Comparison of ENCODE assay signal across 6 cellular contexts in the genomic region with DNA sequence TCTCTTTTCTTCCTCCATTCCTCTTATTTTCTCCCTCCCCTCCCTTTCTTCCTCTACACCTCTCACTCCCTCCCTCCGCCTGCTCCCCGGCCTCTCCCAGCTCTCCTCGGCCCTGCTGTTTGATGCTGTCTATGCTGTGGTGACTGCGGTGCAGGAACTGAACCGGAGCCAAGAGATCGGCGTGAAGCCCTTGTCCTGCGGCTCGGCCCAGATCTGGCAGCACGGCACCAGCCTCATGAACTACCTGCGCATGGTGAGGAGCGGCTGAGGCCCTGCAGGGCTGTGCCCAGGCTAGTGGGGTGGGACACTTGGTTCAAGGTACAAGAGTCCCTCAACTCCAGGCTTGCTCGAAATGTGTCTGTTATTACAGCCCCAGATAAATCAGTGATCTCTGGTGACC.
"Had no signal": no experiment of that assay in that cellular context is flagged by ENCODE, and none has a peak within 500 bp of the region (broad histone marks: within the 10 kb centered on the region; RNA-seq: fewer than 3 reads in every experiment).

No MANE protein-coding gene starts in this region.

- H3K4me3 ChIP-seq: K562 had no signal

- DNase-seq: IMR-90, KBM-7, KG1 had no signal

- H3K4me2 ChIP-seq: KMS-11 had no signal

- H3K27ac ChIP-seq: HL-60, KMS-11 had no signal

- ATAC-seq: K562 had no signal

- H3K9ac ChIP-seq: KMS-11 had no signal
